20 cellular contexts compared by ENCODE assay signal in the genomic region with DNA sequence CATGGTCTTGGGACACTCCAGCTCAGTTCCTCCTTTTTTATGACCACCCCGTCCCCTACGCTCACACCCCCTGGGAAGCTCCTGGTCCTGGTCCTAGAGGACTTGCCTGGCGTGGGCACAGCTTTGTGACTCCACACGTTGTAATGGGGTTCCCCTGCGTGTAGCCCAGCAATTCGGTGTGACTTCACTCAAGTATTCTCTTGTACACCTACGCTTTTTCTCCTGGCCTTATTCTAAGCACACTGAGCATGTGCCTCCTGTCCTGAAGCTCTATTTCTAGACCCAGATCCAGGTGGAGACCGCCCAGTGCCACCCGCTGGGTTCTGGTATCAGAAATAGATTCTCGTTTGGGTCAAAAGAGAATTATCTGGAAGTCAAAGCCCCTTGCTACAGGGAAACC. TPM values are rescaled to one million over a fixed set of nuclear protein-coding genes. Genes with fewer than 3 reads are reported as not detected.
DNase-seq lines count a peak whose midpoint lies in the region; ATAC-seq and TF ChIP-seq lines count a peak whose summit lies in the region.
"Had no signal": no experiment of that assay in that cellular context is flagged by ENCODE, and none has a peak within 500 bp of the region (broad histone marks: within the 10 kb centered on the region; RNA-seq: fewer than 3 reads in every experiment).

No MANE protein-coding gene starts in this region.

- H3K36me3 Mint-ChIP-seq in glutamatergic neuron (ENCODE audit: unreplicated experiment): no peaks in the 10 kb centered on the region
- H3K36me3 Mint-ChIP-seq in neural progenitor cell: peaks cover 8% of the 10 kb centered on the region
- H3K36me3 Mint-ChIP-seq: CD8-positive, alpha-beta T cell had no signal

- H3K4me1 Mint-ChIP-seq in glutamatergic neuron (ENCODE audit: low read depth, unreplicated experiment) (peaks cover 47% of the 10 kb centered on the region), neural progenitor cell (peaks cover 30% of the 10 kb centered on the region)

- H3K4me2 ChIP-seq in neural progenitor cell (peak overlapping the region; percentile 27), PC-9 (no peak overlapping the region)
- H3K4me2 ChIP-seq: BLaER1 had no signal

- no peak overlapping the region for H3K9ac ChIP-seq in neural progenitor cell
- H3K9ac ChIP-seq: BLaER1 had no signal

- POLR2A ChIA-PET in PC-9 (lab: Charles Lee; ENCODE audit: unreplicated experiment): no interaction called here

- DNase-seq in H7 (peak; percentile 38), SJSA1 (ENCODE audit: low read depth in 1 of 2, low spot score in 2 of 2) (no peak), glutamatergic neuron (no peak), neural progenitor cell (ENCODE audit: low spot score) (no peak), NCI-H2227 (lab: John Stamatoyannopoulos, UW; ENCODE audit: unreplicated experiment) (no peak), PC-9 (no peak)
- DNase-seq: Calu3; CD8-positive, alpha-beta T cell; GF-D8; GOT3; HFFc6; NCI-H1048; NCI-H1436; NCI-H1930; NCI-H526 had no signal

- no peaks in the 10 kb centered on the region for H3K9me2 ChIP-seq in PC-9 (ENCODE audit: insufficient read depth)

- H3K4me1 ChIP-seq in SJSA1 (replicated peaks) (peaks cover 17% of the 10 kb centered on the region), neural progenitor cell (peaks cover 22% of the 10 kb centered on the region), PC-9 (replicated peaks; ENCODE audit: insufficient read depth) (peaks cover 25% of the 10 kb centered on the region)

- H3K27ac ChIP-seq in SJSA1 (0 out of 2 replicates have a peak overlapping the region, but pooled peaks have one; percentile 13), neural progenitor cell (no peak overlapping the region), PC-9 (no peak overlapping the region)
- H3K27ac ChIP-seq: BLaER1, SK-N-MC had no signal

- H3F3A ChIP-seq in neural progenitor cell (ENCODE audit: low read depth): no peaks in the 10 kb centered on the region
- peaks cover 11% of the 10 kb centered on the region for H3F3A ChIP-seq in PC-9 (ENCODE audit: insufficient read depth, low read depth)

- H4K20me1 ChIP-seq in neural progenitor cell (ENCODE audit: low read depth) (no peaks in the 10 kb centered on the region), PC-9 (ENCODE audit: insufficient read depth) (no peaks in the 10 kb centered on the region)
- H4K20me1 ChIP-seq: BLaER1 had no signal

- H2AFZ ChIP-seq in neural progenitor cell (replicated peaks): no peak overlapping the region
- H2AFZ ChIP-seq in PC-9: no peak overlapping the region

- peaks cover 6% of the 10 kb centered on the region for H3K9me3 Mint-ChIP-seq in glutamatergic neuron (ENCODE audit: unreplicated experiment)
- H3K9me3 Mint-ChIP-seq in neural progenitor cell: no peaks in the 10 kb centered on the region
- H3K9me3 Mint-ChIP-seq: CD8-positive, alpha-beta T cell; HFFc6 had no signal

- BruUV-seq in PC-9 (replicated peaks; lab: Mats Ljungman, UMichigan): no TSS peak

- peaks cover 9% of the 10 kb centered on the region for H3K27me3 Mint-ChIP-seq in glutamatergic neuron (ENCODE audit: unreplicated experiment)
- peaks cover 10% of the 10 kb centered on the region for H3K27me3 Mint-ChIP-seq in neural progenitor cell (ENCODE audit: insufficient read depth, low read depth)

- H3K9me3 ChIP-seq in SJSA1 (replicated peaks) (no peaks in the 10 kb centered on the region), neural progenitor cell (ENCODE audit: low read depth) (no peaks in the 10 kb centered on the region), PC-9 (ENCODE audit: insufficient read depth, low read depth) (no peaks in the 10 kb centered on the region)
- H3K9me3 ChIP-seq: BLaER1 had no signal

- H3K79me2 ChIP-seq in neural progenitor cell (ENCODE audit: low read depth): no peaks in the 10 kb centered on the region
- no peaks in the 10 kb centered on the region for H3K79me2 ChIP-seq in PC-9 (ENCODE audit: low read depth)

- H3K4me3 Mint-ChIP-seq in glutamatergic neuron (ENCODE audit: unreplicated experiment): peak overlapping the region; percentile 37
- H3K4me3 Mint-ChIP-seq in neural progenitor cell: no peak overlapping the region
- H3K4me3 Mint-ChIP-seq: CD8-positive, alpha-beta T cell; HFFc6 had no signal

- intact Hi-C loops in PC-9 (cut with micrococcal nuclease; ENCODE audit: unreplicated experiment): no loop called here

- H3K27ac Mint-ChIP-seq in glutamatergic neuron (ENCODE audit: unreplicated experiment) (peak overlapping the region; percentile 98), neural progenitor cell (no peak overlapping the region)
- H3K27ac Mint-ChIP-seq: CD8-positive, alpha-beta T cell; HFFc6 had no signal

- CTCF ChIA-PET in PC-9 (lab: Charles Lee): interaction anchor here (0.6 kb wide), 2 partner anchors 17 to 29 kb away, joined by 3 read pairs; no protein-coding TSS in a partner anchor

- TF ChIP-seq CTCF in glutamatergic neuron (IDR thresholded peaks at IDR 0.05; ENCODE audit: partially characterized antibody, unreplicated experiment): no peak
- no peak for TF ChIP-seq CTCF in neural progenitor cell (IDR thresholded peaks at IDR 0.05)
- no peak for TF ChIP-seq CTCF in PC-9 (conservative IDR thresholded peaks at IDR 0.05)

- H3K4me3 ChIP-seq in H7 (ENCODE audit: insufficient read depth, low read depth, low read length) (no peak overlapping the region), SJSA1 (no peak overlapping the region), neural progenitor cell (no peak overlapping the region), PC-9 (no peak overlapping the region)
- H3K4me3 ChIP-seq: BLaER1, SK-N-MC had no signal

- no peaks in the 10 kb centered on the region; the same call in 1 of the 2 replicates for H3K36me3 ChIP-seq in H7 (replicated peaks; ENCODE audit: control insufficient read depth, insufficient read depth, low read length)
- H3K36me3 ChIP-seq in SJSA1: peaks cover 3% of the 10 kb centered on the region; the same call in 1 of the 2 replicates
- no peaks in the 10 kb centered on the region for H3K36me3 ChIP-seq in neural progenitor cell
- no peaks in the 10 kb centered on the region for H3K36me3 ChIP-seq in PC-9 (ENCODE audit: low read depth)
- H3K36me3 ChIP-seq: BLaER1 had no signal

- no peak for ATAC-seq in GM18511 (IDR thresholded peaks at IDR 0.05; ENCODE audit: unreplicated experiment)
- ATAC-seq: CD8-positive, alpha-beta T cell had no signal

- H3K27me3 ChIP-seq in H7 (ENCODE audit: control insufficient read depth, insufficient read depth, low read length): no peaks in the 10 kb centered on the region
- no peaks in the 10 kb centered on the region for H3K27me3 ChIP-seq in SJSA1 (replicated peaks)
- no peaks in the 10 kb centered on the region for H3K27me3 ChIP-seq in neural progenitor cell
- no peaks in the 10 kb centered on the region for H3K27me3 ChIP-seq in PC-9 (ENCODE audit: insufficient read depth, low read depth)
- H3K27me3 ChIP-seq: BLaER1 had no signal

RNA-seq across cellular contexts. Expression of a gene that starts 36.0 kb away (rescaled TPM):
- 52.9 and 70.4 TPM in 2 replicates for total RNA-seq in H7 (2014; rRNA removed; shearing (Covaris generic))
- total RNA-seq in SJSA1 (2014; rRNA removed; shearing (Covaris generic)): not detected in 2 replicates
- total RNA-seq in glutamatergic neuron (ENCODE audit: unreplicated experiment) (0.27 TPM), neural progenitor cell (ENCODE audit: low replicate concordance) (0.90 and 1.5 TPM in 2 replicates), PC-9 (2021) (14.0 and 25.8 TPM in 2 replicates)
- total RNA-seq: A673, MCF 10A had no signal
